ENCODE assay signal across 8 cellular contexts in genomic region chr2:153871231-153872221, GRCh38. TPM values are rescaled to one million over a fixed set of nuclear protein-coding genes. Genes with fewer than 3 reads are reported as not detected.
DNase-seq lines count a peak whose midpoint lies in the region; ATAC-seq and TF ChIP-seq lines count a peak whose summit lies in the region.

GALNT13 (plus strand) TSS chr2:153871922.

- H2BK120ac ChIP-seq in trophoblast cell (ENCODE audit: insufficient read depth, low read length, poor library complexity): peak within 1 kb of the TSS; percentile 16

- H4K12ac ChIP-seq in trophoblast cell (ENCODE audit: low read depth, low read length): no peak within 1 kb of the TSS

- H3K27me3 ChIP-seq in HUES64 (ENCODE audit: insufficient read depth, low read length): peaks cover 49% of the 10 kb centered on the region
- peaks cover 56% of the 10 kb centered on the region for H3K27me3 ChIP-seq in foreskin keratinocyte
- peaks cover 17% of the 10 kb centered on the region for H3K27me3 ChIP-seq in trophoblast cell (ENCODE audit: insufficient read depth, low read length)

- peak within 1 kb of the TSS; percentile 61 for H2AFZ ChIP-seq in trophoblast cell (ENCODE audit: insufficient read depth, low read length, poor library complexity)

- H3K14ac ChIP-seq in trophoblast cell (ENCODE audit: low read length): no peak within 1 kb of the TSS

- H3K9me3 ChIP-seq in HUES64 (ENCODE audit: insufficient read depth, low read depth, low read length) (no peaks in the 10 kb centered on the region), trophoblast cell (ENCODE audit: insufficient read depth, low read depth, low read length) (no peaks in the 10 kb centered on the region)

- H3K4me3 ChIP-seq in HUES64 (ENCODE audit: low read length): peak within 1 kb of the TSS; percentile 70
- peak within 1 kb of the TSS; percentile 73 for H3K4me3 ChIP-seq in trophoblast cell (ENCODE audit: low read depth, low read length)

- peaks cover 12% of the 10 kb centered on the region for H3K4me1 ChIP-seq in HUES64 (ENCODE audit: insufficient read depth, low read length)
- H3K4me1 ChIP-seq in foreskin keratinocyte: no peaks in the 10 kb centered on the region
- H3K4me1 ChIP-seq in trophoblast cell (ENCODE audit: control insufficient read depth in 1 of 2, insufficient read depth in 2 of 2, low read length in 2 of 2): peaks cover 3 to 5% of the 10 kb centered on the region in 2 experiments

- H2AK5ac ChIP-seq in trophoblast cell (ENCODE audit: low read length): no peak within 1 kb of the TSS

- DNase-seq in SHP77 (lab: John Stamatoyannopoulos, UW) (peak; percentile 79), foreskin keratinocyte (peak in 1 of 2 donors; percentile 6), trophoblast cell (no peak)
- DNase-seq in activated CD4-positive, alpha-beta T cell treated with anti-CD3 and anti-CD28 coated beads for 48 hours: no peak
- no peak for DNase-seq in stimulated activated CD4-positive, alpha-beta T cell treated with anti-CD3 and anti-CD28 coated beads, Interleukin-2, amount 100 ng/mL, for 48 hours

- H3K79me1 ChIP-seq in trophoblast cell (ENCODE audit: low read length): peaks cover 4% of the 10 kb centered on the region

- H3K4ac ChIP-seq in trophoblast cell (ENCODE audit: low read depth, low read length): no peak within 1 kb of the TSS

- no peaks in the 10 kb centered on the region for H3K79me2 ChIP-seq in trophoblast cell (ENCODE audit: control insufficient read depth, insufficient read depth, low read length, poor library complexity)

- peak; percentile 65 for ATAC-seq in foreskin keratinocyte
- no peak for ATAC-seq in GM18511 (IDR thresholded peaks at IDR 0.05; ENCODE audit: unreplicated experiment)
- ATAC-seq in GM21526 (IDR thresholded peaks at IDR 0.05; ENCODE audit: low FRiP score, unreplicated experiment): no peak

- no peak within 1 kb of the TSS for H2BK12ac ChIP-seq in trophoblast cell (ENCODE audit: low read length)

- H3K36me3 ChIP-seq in HUES64 (ENCODE audit: insufficient read depth, low read length) (no peaks in the 10 kb centered on the region), trophoblast cell (ENCODE audit: control insufficient read depth in 1 of 2, insufficient read depth in 2 of 2, low read length in 2 of 2) (no peaks in the 10 kb centered on the region)

- peak within 1 kb of the TSS; percentile 48 for H4K8ac ChIP-seq in trophoblast cell (ENCODE audit: low read depth, low read length)

- H3K23ac ChIP-seq in trophoblast cell (ENCODE audit: low read length): no peak within 1 kb of the TSS

- no peak within 1 kb of the TSS for H2BK5ac ChIP-seq in trophoblast cell (ENCODE audit: low read depth, low read length, poor library complexity)

- H3K27ac ChIP-seq in HUES64 (ENCODE audit: low read depth, low read length) (no peak within 1 kb of the TSS; the same call in 1 of the 2 replicates), foreskin keratinocyte (no peak within 1 kb of the TSS), trophoblast cell (ENCODE audit: low read depth, low read length) (no peak within 1 kb of the TSS)

- under 1% methylated on average over 93 of the region's 93 CpGs for WGBS in HUES64
- no CpG with 5 or more reads among the region's 93 CpGs for WGBS in trophoblast cell (ENCODE audit: extremely low coverage, insufficient coverage, insufficient read length)

- H3K18ac ChIP-seq in trophoblast cell (ENCODE audit: low read length): peak within 1 kb of the TSS; percentile 25

- peak within 1 kb of the TSS; percentile 3 for H4K91ac ChIP-seq in trophoblast cell (ENCODE audit: low read depth, low read length)

- no peak for TF ChIP-seq CTCF in foreskin keratinocyte (conservative IDR thresholded peaks at IDR 0.05)

- H3K9ac ChIP-seq in HUES64 (ENCODE audit: low read depth, low read length): peak within 1 kb of the TSS; percentile 75
- H3K9ac ChIP-seq in trophoblast cell (ENCODE audit: low read length): peak within 1 kb of the TSS; percentile 39

- H3K4me2 ChIP-seq in trophoblast cell (ENCODE audit: low read length): peak within 1 kb of the TSS; percentile 78

RNA-seq across cellular contexts. Expression of gene GALNT13, which starts in this region (rescaled TPM):
- 4.4 TPM for polyA plus RNA-seq in HUES64 (2013, experiment 1 of 2)
- 5.1 TPM for polyA plus RNA-seq in HUES64 (2013, experiment 2 of 2)
- total RNA-seq in foreskin keratinocyte: not detected in 2 replicates
- polyA plus RNA-seq in foreskin keratinocyte: not detected in 2 replicates
- polyA plus RNA-seq in trophoblast cell (2013): 1.7 and 1.8 TPM in 2 replicates

Comparison
In these comparisons a context has a peak if more than half of its experiments do, and no peak if none do; other contexts are left out.
1. Peak in ATAC-seq in foreskin keratinocyte; RNA of the gene not detected or under 1 TPM.
2. DNase-seq: peak in SHP77 (2 of 2); none in trophoblast cell (0 of 2), activated CD4-positive, alpha-beta T cell treated with anti-CD3 and anti-CD28 coated beads for 48 hours (single experiment) and stimulated activated CD4-positive, alpha-beta T cell treated with anti-CD3 and anti-CD28 coated beads, Interleukin-2, amount 100 ng/mL, for 48 hours (0 of 2).